In genomic region chr15:73805504-73806089, GRCh38 we compare ENCODE assay signal across 31 cellular contexts. TPM values are rescaled to one million over a fixed set of nuclear protein-coding genes. Genes with fewer than 3 reads are reported as not detected.
"Had no signal": no experiment of that assay in that cellular context is flagged by ENCODE, and none has a peak within 500 bp of the region (broad histone marks: within the 10 kb centered on the region; RNA-seq: fewer than 3 reads in every experiment).

No MANE protein-coding gene starts in this region.

- H3K27me3 ChIP-seq: ascending aorta had no signal

- H3K27me3 Mint-ChIP-seq: activated CD4-positive, alpha-beta T cell treated with anti-CD3 and anti-CD28 coated beads, Interleukin-2, amount 10 ng/mL, durations not matched to agents 7 days and 5 days had no signal

- H3K9me3 ChIP-seq: ascending aorta had no signal

- H3K27ac Mint-ChIP-seq: activated CD4-positive, alpha-beta memory T cell treated with anti-CD3 and anti-CD28 coated beads, Interleukin-2, amount 10 ng/mL, durations not matched to agents 7 days and 5 days; activated CD4-positive, alpha-beta T cell treated with anti-CD3 and anti-CD28 coated beads, Interleukin-2, amount 10 ng/mL, durations not matched to agents 7 days and 5 days; activated naive CD4-positive, alpha-beta T cell treated with anti-CD3 and anti-CD28 coated beads, Interleukin-2, amount 10 ng/mL, durations not matched to agents 7 days and 5 days; activated naive CD4-positive, alpha-beta T cell treated with anti-CD3 and anti-CD28 coated beads, Interleukin-2, amount 50 U/mL, for 72 hours; activated naive CD8-positive, alpha-beta T cell treated with anti-CD3 and anti-CD28 coated beads, Interleukin-2, amount 10 ng/mL, durations not matched to agents 7 days and 5 days; activated T-cell treated with anti-CD3 and anti-CD28 coated beads, Interleukin-2, amount 50 U/mL, for 24 hours; activated T-cell treated with anti-CD3 and anti-CD28 coated beads, Interleukin-2, amount 50 U/mL, for 72 hours; T-helper 17 cell; T-helper 2 cell treated with Interferon-gamma antibody and Interleukin-4, amounts not matched to agents 5 μg/mL and 100 μg/mL, for 36 hours had no signal

- FAIRE-seq: bronchial epithelial cell, colon, endometrium, endothelial cell of umbilical vein, frontal cortex had no signal

- DNase-seq: activated CD4-positive, alpha-beta memory T cell treated with anti-CD3 and anti-CD28 coated beads, Interleukin-2, amount 10 ng/mL, durations not matched to agents 7 days and 5 days; activated CD4-positive, alpha-beta T cell treated with anti-CD3 and anti-CD28 coated beads for 1 hour; activated CD4-positive, alpha-beta T cell treated with anti-CD3 and anti-CD28 coated beads for 4 hours; activated CD4-positive, alpha-beta T cell treated with anti-CD3 and anti-CD28 coated beads, Interleukin-2, amount 10 ng/mL, durations not matched to agents 7 days and 5 days; activated CD4-positive, alpha-beta T cell treated with anti-CD3 and anti-CD28 coated beads, Interleukin-2, amount 50 U/mL, for 4 hours; activated CD4-positive, CD25-positive, alpha-beta regulatory T cell; activated CD8-positive, alpha-beta memory T cell treated with anti-CD3 and anti-CD28 coated beads, Interleukin-2, amount 50 U/mL, for 48 hours; activated gamma-delta T cell; activated naive CD4-positive, alpha-beta T cell; activated naive CD4-positive, alpha-beta T cell treated with anti-CD3 and anti-CD28 coated beads, Interleukin-2, amount 10 ng/mL, durations not matched to agents 7 days and 5 days; activated naive CD8-positive, alpha-beta T cell treated with anti-CD3 and anti-CD28 coated beads, Interleukin-2, amount 10 ng/mL, durations not matched to agents 7 days and 5 days; activated T-cell treated with anti-CD3 and anti-CD28 coated beads for 4 hours; activated T-cell treated with anti-CD3 and anti-CD28 coated beads, Interleukin-2, amount 50 U/mL, for 24 hours; activated T-cell treated with anti-CD3 and anti-CD28 coated beads, Interleukin-2, amount 50 U/mL, for 72 hours; brain microvascular endothelial cell; cortex of kidney; dermis blood vessel endothelial cell; effector CD8-positive, alpha-beta T cell; T-helper 1 cell; T-helper 17 cell; T1000 had no signal

- H3K4me3 ChIP-seq: ascending aorta had no signal

- ATAC-seq: activated naive CD4-positive, alpha-beta T cell treated with anti-CD3 and anti-CD28 coated beads, Interleukin-2, amount 50 U/mL, for 72 hours; activated T-cell treated with anti-CD3 and anti-CD28 coated beads, Interleukin-2, amount 50 U/mL, for 72 hours; T-helper 17 cell had no signal

- H3K36me3 Mint-ChIP-seq: activated naive CD4-positive, alpha-beta T cell treated with anti-CD3 and anti-CD28 coated beads, Interleukin-2, amount 10 ng/mL, durations not matched to agents 7 days and 5 days; activated naive CD4-positive, alpha-beta T cell treated with anti-CD3 and anti-CD28 coated beads, Interleukin-2, amount 50 U/mL, for 72 hours; activated naive CD8-positive, alpha-beta T cell treated with anti-CD3 and anti-CD28 coated beads, Interleukin-2, amount 10 ng/mL, durations not matched to agents 7 days and 5 days had no signal

- H3K27ac ChIP-seq: ascending aorta, brain microvascular endothelial cell, epithelial cell of prostate had no signal

- H3K4me3 Mint-ChIP-seq: activated CD4-positive, alpha-beta memory T cell treated with anti-CD3 and anti-CD28 coated beads, Interleukin-2, amount 10 ng/mL, durations not matched to agents 7 days and 5 days; activated CD4-positive, alpha-beta T cell treated with anti-CD3 and anti-CD28 coated beads, Interleukin-2, amount 10 ng/mL, durations not matched to agents 7 days and 5 days; activated naive CD4-positive, alpha-beta T cell treated with anti-CD3 and anti-CD28 coated beads, Interleukin-2, amount 10 ng/mL, durations not matched to agents 7 days and 5 days; activated naive CD8-positive, alpha-beta T cell treated with anti-CD3 and anti-CD28 coated beads, Interleukin-2, amount 10 ng/mL, durations not matched to agents 7 days and 5 days; activated T-cell treated with anti-CD3 and anti-CD28 coated beads, Interleukin-2, amount 50 U/mL, for 24 hours; activated T-cell treated with anti-CD3 and anti-CD28 coated beads, Interleukin-2, amount 50 U/mL, for 72 hours; central memory CD8-positive, alpha-beta T cell; T-helper 17 cell; T-helper 2 cell treated with Interferon-gamma antibody and Interleukin-4, amounts not matched to agents 5 μg/mL and 100 μg/mL, for 36 hours had no signal

- H3K36me3 ChIP-seq: ascending aorta, brain microvascular endothelial cell had no signal

- H3K9me3 Mint-ChIP-seq: activated CD4-positive, alpha-beta memory T cell treated with anti-CD3 and anti-CD28 coated beads, Interleukin-2, amount 10 ng/mL, durations not matched to agents 7 days and 5 days; activated CD4-positive, alpha-beta T cell treated with anti-CD3 and anti-CD28 coated beads, Interleukin-2, amount 10 ng/mL, durations not matched to agents 7 days and 5 days; activated naive CD4-positive, alpha-beta T cell treated with anti-CD3 and anti-CD28 coated beads, Interleukin-2, amount 10 ng/mL, durations not matched to agents 7 days and 5 days; activated naive CD4-positive, alpha-beta T cell treated with anti-CD3 and anti-CD28 coated beads, Interleukin-2, amount 50 U/mL, for 72 hours; activated naive CD8-positive, alpha-beta T cell treated with anti-CD3 and anti-CD28 coated beads, Interleukin-2, amount 10 ng/mL, durations not matched to agents 7 days and 5 days; activated T-cell treated with anti-CD3 and anti-CD28 coated beads, Interleukin-2, amount 50 U/mL, for 24 hours; activated T-cell treated with anti-CD3 and anti-CD28 coated beads, Interleukin-2, amount 50 U/mL, for 72 hours; central memory CD8-positive, alpha-beta T cell; T-helper 2 cell treated with Interferon-gamma antibody and Interleukin-4, amounts not matched to agents 5 μg/mL and 100 μg/mL, for 36 hours had no signal

- H3K4me1 Mint-ChIP-seq: activated CD4-positive, alpha-beta memory T cell treated with anti-CD3 and anti-CD28 coated beads, Interleukin-2, amount 10 ng/mL, durations not matched to agents 7 days and 5 days; activated CD4-positive, alpha-beta T cell treated with anti-CD3 and anti-CD28 coated beads, Interleukin-2, amount 10 ng/mL, durations not matched to agents 7 days and 5 days; activated naive CD4-positive, alpha-beta T cell treated with anti-CD3 and anti-CD28 coated beads, Interleukin-2, amount 10 ng/mL, durations not matched to agents 7 days and 5 days; activated naive CD8-positive, alpha-beta T cell treated with anti-CD3 and anti-CD28 coated beads, Interleukin-2, amount 10 ng/mL, durations not matched to agents 7 days and 5 days; central memory CD8-positive, alpha-beta T cell; T-helper 17 cell had no signal

RNA-seq across cellular contexts. Expression of gene INSYN1, which starts 52.4 kb away (rescaled TPM):
- total RNA-seq: activated CD4-positive, alpha-beta memory T cell treated with anti-CD3 and anti-CD28 coated beads, Interleukin-2, amount 10 ng/mL, durations not matched to agents 7 days and 5 days; activated CD4-positive, alpha-beta T cell treated with anti-CD3 and anti-CD28 coated beads, Interleukin-2, amount 10 ng/mL, durations not matched to agents 7 days and 5 days; activated naive CD4-positive, alpha-beta T cell treated with anti-CD3 and anti-CD28 coated beads, Interleukin-2, amount 50 U/mL, for 72 hours; activated naive CD8-positive, alpha-beta T cell treated with anti-CD3 and anti-CD28 coated beads, Interleukin-2, amount 10 ng/mL, durations not matched to agents 7 days and 5 days; activated T-cell treated with anti-CD3 and anti-CD28 coated beads, Interleukin-2, amount 50 U/mL, for 72 hours; dermis blood vessel endothelial cell; T-helper 17 cell had no signal
